Comparison of ENCODE assay signal across 8 cellular contexts in the genomic region with DNA sequence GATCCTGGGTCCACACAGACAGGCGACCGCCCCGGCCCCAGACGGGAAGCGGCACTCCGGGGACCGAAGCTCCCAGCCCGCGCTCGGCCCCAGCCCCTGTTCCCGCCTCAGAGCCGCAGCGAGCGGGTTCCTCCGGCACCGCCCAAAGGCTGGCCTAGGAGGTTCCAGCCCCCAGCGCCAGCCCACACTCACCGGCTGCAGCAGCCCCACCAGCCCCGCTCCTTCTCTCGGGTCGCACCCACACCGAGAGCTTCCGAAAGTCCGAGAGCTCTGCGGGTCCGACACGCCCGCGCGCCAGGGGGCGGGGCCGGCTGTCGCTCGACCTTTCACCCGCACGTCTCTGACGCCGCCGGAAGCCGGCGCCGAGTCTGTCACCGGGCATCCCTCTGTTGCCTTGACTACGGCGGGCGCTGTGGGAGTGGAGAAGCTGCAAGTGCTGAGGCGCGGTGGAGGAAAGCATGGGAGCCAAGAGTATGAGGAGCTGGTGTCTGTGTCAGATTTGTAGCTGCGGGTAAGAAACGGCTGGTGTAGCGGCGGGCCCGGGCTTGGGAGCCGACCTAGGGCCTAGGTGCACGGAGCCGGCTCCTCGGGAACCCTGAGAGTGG. TPM values are rescaled to one million over a fixed set of nuclear protein-coding genes. Genes with fewer than 3 reads are reported as not detected.
DNase-seq lines count a peak whose midpoint lies in the region; ATAC-seq, FAIRE-seq and TF ChIP-seq lines count a peak whose summit lies in the region.

A gene (minus strand): TSS at position 313 of the 605 bp plus-strand sequence. CDS start 956 bp downstream, outside the sequence.
A gene with protein sequence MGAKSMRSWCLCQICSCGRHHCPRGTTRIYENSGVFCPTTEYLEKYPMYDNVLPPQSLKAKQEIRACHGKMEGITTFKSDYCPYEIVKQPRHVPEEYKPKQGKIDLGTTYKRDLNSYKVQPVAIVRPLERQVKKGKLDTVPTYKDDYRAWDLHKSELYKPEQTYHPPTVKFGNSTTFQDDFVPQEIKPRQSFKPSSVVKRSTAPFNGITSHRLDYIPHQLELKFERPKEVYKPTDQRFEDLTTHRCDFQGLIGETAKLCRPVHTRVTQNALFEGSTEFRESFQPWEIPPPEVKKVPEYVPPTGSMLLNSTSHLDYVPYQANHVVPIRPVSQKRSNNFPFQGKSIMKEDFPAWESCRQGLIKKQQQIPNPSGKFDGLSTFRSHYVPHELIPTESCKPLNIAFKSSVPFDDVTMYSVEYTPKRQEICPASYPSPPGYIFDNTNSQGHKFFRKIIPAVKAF (plus strand): TSS at position 397 of the 605 bp plus-strand sequence. CDS start 62 bp downstream, at position 459.

- ATAC-seq in GM21447 (IDR thresholded peaks at IDR 0.05; ENCODE audit: unreplicated experiment), result peak; percentile 97

- H3K27me3 ChIP-seq in HUES6 (ENCODE audit: control insufficient read depth, insufficient read depth, low read length) (no peaks in the 10 kb centered on the region), OCI-LY1 (ENCODE audit: insufficient read depth, low read length) (no peaks in the 10 kb centered on the region)

- TF ChIP-seq CTCF in D721Med (IDR thresholded peaks at IDR 0.05; ENCODE audit: insufficient read depth, missing control alignments), result no peak
- no peak for TF ChIP-seq CTCF in OCI-LY1 (IDR thresholded peaks at IDR 0.05; ENCODE audit: low read length)
- no peak for TF ChIP-seq CTCF in epithelial cell of proximal tubule (conservative IDR thresholded peaks at IDR 0.05; ENCODE audit: low read depth, low read length)

- peak; percentile 72 for DNase-seq in D721Med (ENCODE audit: insufficient read length, low spot score)
- DNase-seq in activated T-cell treated with anti-CD3 and anti-CD28 coated beads for 4 hours, result peak; percentile 90
- peak; percentile 12 for DNase-seq in epithelial cell of proximal tubule (ENCODE audit: low read depth)
- peak; percentile 95 for DNase-seq in mucosa of gallbladder (ENCODE audit: low spot score)
- DNase-seq in stimulated activated CD8-positive, alpha-beta memory T cell treated with anti-CD3 and anti-CD28 coated beads, Interleukin-4, amount 100 ng/mL, for 4 hours (ENCODE audit: low read depth in 2 of 2, low spot score in 1 of 2), result peak; percentile 79 to 82

- no peaks in the 10 kb centered on the region for H3K9me3 ChIP-seq in HUES6 (ENCODE audit: control insufficient read depth, insufficient read depth, low read depth, low read length)
- no peaks in the 10 kb centered on the region for H3K9me3 ChIP-seq in OCI-LY1 (ENCODE audit: low read length)

- peaks cover 20% of the 10 kb centered on the region for H3K4me1 ChIP-seq in HUES6 (ENCODE audit: control insufficient read depth, insufficient read depth, low read length)
- peaks cover 26% of the 10 kb centered on the region for H3K4me1 ChIP-seq in OCI-LY1 (ENCODE audit: insufficient read depth, low read length, severe bottlenecking)

- H3K9ac ChIP-seq in HUES6 (ENCODE audit: low read length) (peak within 1 kb of the TSS; percentile 79), OCI-LY1 (ENCODE audit: low read length) (peak within 1 kb of the TSS; percentile 84)

- no peaks in the 10 kb centered on the region for H3F3A ChIP-seq in OCI-LY1 (ENCODE audit: insufficient read depth, low read length)

- H3K36me3 ChIP-seq in HUES6 (ENCODE audit: control insufficient read depth, insufficient read depth, low read length), result peaks cover 18% of the 10 kb centered on the region
- H3K36me3 ChIP-seq in OCI-LY1 (ENCODE audit: insufficient read depth, low read length), result peaks cover 17% of the 10 kb centered on the region; the same call in 1 of the 2 replicates

- peaks cover 9% of the 10 kb centered on the region; the same call in 1 of the 2 replicates for H3K79me2 ChIP-seq in OCI-LY1 (ENCODE audit: insufficient read depth, low read length)

- H3K4me3 ChIP-seq in HUES6 (ENCODE audit: low read depth, low read length) (peak within 1 kb of the TSS; percentile 77), OCI-LY1 (ENCODE audit: low read depth, low read length, poor library complexity, severe bottlenecking) (peak within 1 kb of the TSS; percentile 95), epithelial cell of proximal tubule (ENCODE audit: low read depth, low read length) (peak within 1 kb of the TSS; percentile 90)

- peak within 1 kb of the TSS; percentile 78 for H3K4me2 ChIP-seq in OCI-LY1 (ENCODE audit: low read length)

- FAIRE-seq in D721Med (lab: Jason Lieb, UNC), result no peak

- H2AFZ ChIP-seq in OCI-LY1 (ENCODE audit: low read length), result peak within 1 kb of the TSS; percentile 85; the same call in 1 of the 2 replicates

- H3K27ac ChIP-seq in HUES6 (ENCODE audit: low read depth, low read length), result no peak within 1 kb of the TSS
- H3K27ac ChIP-seq in OCI-LY1 (ENCODE audit: low read depth, low read length, poor library complexity, severe bottlenecking), result peak within 1 kb of the TSS; percentile 50

- no peaks in the 10 kb centered on the region for H4K20me1 ChIP-seq in OCI-LY1 (ENCODE audit: insufficient read depth, low read length)

- H3K9me2 ChIP-seq in OCI-LY1 (ENCODE audit: low read depth, low read length), result no peaks in the 10 kb centered on the region

RNA-seq across cellular contexts. Expression of the first gene that starts in this region (rescaled TPM):
- total RNA-seq in epithelial cell of proximal tubule, result 14.5 and 16.6 TPM in 2 replicates
- total RNA-seq in mucosa of gallbladder, result 22.9 TPM

RNA-seq across cellular contexts. Expression of the second gene that starts in this region (rescaled TPM):
- total RNA-seq in epithelial cell of proximal tubule, result 0.12 and 2.2 TPM in 2 replicates
- 12.3 TPM for total RNA-seq in mucosa of gallbladder

Comparison
In these comparisons a context has a peak if more than half of its experiments do, and no peak if none do; other contexts are left out.
1. DNase-seq: peak in every context shown above with its lines; median percentile 95 in mucosa of gallbladder; 90 in activated T-cell treated with anti-CD3 and anti-CD28 coated beads for 4 hours; 80 in stimulated activated CD8-positive, alpha-beta memory T cell treated with anti-CD3 and anti-CD28 coated beads, Interleukin-4, amount 100 ng/mL, for 4 hours; 72 in D721Med; 12 in epithelial cell of proximal tubule.